Comparison of ENCODE assay signal across 8 cellular contexts in the genomic region with DNA sequence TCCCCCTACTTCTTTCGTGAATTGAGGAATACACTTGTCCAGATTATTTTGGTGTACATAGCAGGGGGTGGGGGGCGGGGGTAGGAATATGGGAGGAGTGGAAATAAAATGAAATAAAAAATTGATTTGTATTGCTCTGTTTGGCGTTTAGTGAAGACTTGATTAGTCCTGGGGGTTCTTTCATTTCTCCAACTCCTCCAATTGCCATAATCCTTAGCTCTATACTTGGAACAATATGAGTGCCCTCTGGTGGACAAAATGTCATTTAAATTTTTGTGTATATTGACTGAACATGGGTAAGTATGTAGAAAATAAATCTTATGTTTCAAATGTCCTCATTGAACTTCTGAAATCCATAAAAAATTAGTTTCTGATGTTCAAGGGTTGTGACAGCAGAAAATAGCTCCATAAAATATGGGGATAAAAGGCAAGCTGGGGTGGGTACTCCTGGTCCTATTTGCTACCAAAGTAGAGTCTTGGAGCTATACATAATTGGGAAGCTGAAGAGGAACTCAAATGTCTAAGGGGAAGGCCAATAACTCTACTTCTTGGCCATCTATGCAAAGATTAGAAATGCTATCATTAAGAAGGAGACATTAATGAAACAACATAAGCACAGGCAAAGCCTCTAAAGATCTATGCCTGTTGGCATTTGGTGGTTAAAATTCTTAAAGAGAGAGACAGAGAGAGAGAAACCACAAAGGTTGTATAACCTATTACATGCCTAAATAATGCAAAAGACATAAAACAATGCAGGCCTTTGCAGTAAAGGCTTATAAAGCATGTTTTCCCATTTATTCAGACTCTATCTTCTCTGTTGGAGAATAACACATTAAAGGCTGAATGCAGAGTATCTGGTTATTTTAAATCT.
A peak's percentile ranks its signal among the peaks of the same experiment; 100 is the strongest.
DNase-seq lines count a peak whose midpoint lies in the region; ATAC-seq, FAIRE-seq and TF ChIP-seq lines count a peak whose summit lies in the region.

No MANE protein-coding gene starts in this region.

- H3K23me2 ChIP-seq in H1 (ENCODE audit: low read depth, low read length): no peaks in the 10 kb centered on the region

- H3K4me3 ChIP-seq in AG09309 (ENCODE audit: control insufficient read depth, low read depth, low read length) (no peak overlapping the region), H1 (ENCODE audit: extremely low read depth in 1 of 4, insufficient read depth in 2 of 4, low read depth in 3 of 4, low read length in 4 of 4) (no peak overlapping the region), parathyroid adenoma (ENCODE audit: low read depth, low read length) (no peak overlapping the region)

- H3K27me3 ChIP-seq in H1 (replicated peaks in 1 of 4; ENCODE audit: control insufficient read depth in 3 of 4, extremely low read depth in 1 of 4, insufficient read depth in 3 of 4, low read length in 3 of 4) (no peaks in the 10 kb centered on the region), parathyroid adenoma (ENCODE audit: control insufficient read depth, insufficient read depth, low read length) (no peaks in the 10 kb centered on the region)

- H2AFZ ChIP-seq in H1 (ENCODE audit: low read length) (no peak overlapping the region), parathyroid adenoma (no peak overlapping the region)

- H2BK15ac ChIP-seq in H1 (ENCODE audit: low read length): no peak overlapping the region

- TF ChIP-seq POLR2A in H1 (IDR thresholded peaks at IDR 0.05; ENCODE audit: control extremely low read depth in 1 of 2, low read depth in 2 of 2, low read length in 2 of 2): no peak

- TF ChIP-seq EP300 in H1 (IDR thresholded peaks at IDR 0.05; ENCODE audit: borderline replicate concordance in 1 of 2, low read depth in 2 of 2, low read length in 2 of 2): no peak

- no peaks in the 10 kb centered on the region for H3K79me1 ChIP-seq in H1 (ENCODE audit: low read depth, low read length)

- H2AK5ac ChIP-seq in H1 (ENCODE audit: low read depth, low read length): no peak overlapping the region

- no peak overlapping the region for H2BK12ac ChIP-seq in H1 (ENCODE audit: low read depth, low read length)

- DNase-seq in AG09309 (ENCODE audit: low read depth) (peak; percentile 47), NCI-H460 (ENCODE audit: extremely low read depth, low read depth) (peak; percentile 30), H1 (ENCODE audit: low read depth in 1 of 2, low spot score in 2 of 2) (no peak), NCI-H1436 treated with DMSO at 0.1 percent for 48 hours (lab: John Stamatoyannopoulos, UW) (no peak), SIG-M5 treated with dmso at 0.1 percent for 504 hours (lab: John Stamatoyannopoulos, UW; ENCODE audit: unreplicated experiment) (no peak)

- H4K5ac ChIP-seq in H1 (ENCODE audit: insufficient read length, low read depth, low read length): no peak overlapping the region

- H4K91ac ChIP-seq in H1 (replicated peaks; ENCODE audit: insufficient read length, low read length): no peak overlapping the region

- H3K4ac ChIP-seq in H1 (replicated peaks; ENCODE audit: insufficient read length, low read depth, low read length): no peak overlapping the region

- no peak overlapping the region for H3K18ac ChIP-seq in H1 (ENCODE audit: extremely low read depth, low read length)

- no peaks in the 10 kb centered on the region for H4K20me1 ChIP-seq in H1 (replicated peaks in 1 of 2; ENCODE audit: control insufficient read depth in 1 of 2, insufficient read depth in 2 of 2, low read length in 2 of 2)

- no peak overlapping the region for H2BK120ac ChIP-seq in H1 (replicated peaks; ENCODE audit: low read depth, low read length)

- H3K27ac ChIP-seq in H1 (ENCODE audit: low read depth, low read length): no peak overlapping the region
- H3K27ac ChIP-seq in parathyroid adenoma: no peak overlapping the region

- no peak overlapping the region for H2BK20ac ChIP-seq in H1 (ENCODE audit: low read length)

- H3K4me2 ChIP-seq in H1 (ENCODE audit: insufficient read depth in 1 of 2, low read depth in 2 of 2, low read length in 2 of 2) (no peak overlapping the region), parathyroid adenoma (ENCODE audit: low read length) (no peak overlapping the region)

- H3K14ac ChIP-seq in H1 (ENCODE audit: insufficient read length): no peak overlapping the region

- H3K9me3 ChIP-seq in H1 (ENCODE audit: insufficient read depth in 2 of 2, low read depth in 1 of 2, low read length in 1 of 2) (peaks cover 7 to 12% of the 10 kb centered on the region in 2 experiments; a peak in 3 of 4 replicates), parathyroid adenoma (ENCODE audit: control insufficient read depth, low read length) (no peaks in the 10 kb centered on the region)

- H3K4me1 ChIP-seq in H1 (replicated peaks in 1 of 4; ENCODE audit: control insufficient read depth in 3 of 4, insufficient read depth in 4 of 4, low read length in 3 of 4) (no peaks in the 10 kb centered on the region), parathyroid adenoma (no peaks in the 10 kb centered on the region)

- no peak overlapping the region for H2BK5ac ChIP-seq in H1 (ENCODE audit: low read depth, low read length)

- POLR2A ChIA-PET in H1 (lab: Charles Lee; ENCODE audit: partially characterized antibody): interaction anchor here (0.7 to 1.3 kb wide), 2 partner anchors 38 to 831 kb away, joined by 3 read pairs; no protein-coding TSS in a partner anchor

- TF ChIP-seq CTCF in AG09309 (IDR thresholded peaks at IDR 0.05; ENCODE audit: control insufficient read depth, insufficient read depth, low read depth, low read length, missing control alignments) (no peak), H1 (IDR thresholded peaks at IDR 0.05; ENCODE audit: control extremely low read depth in 1 of 3, insufficient read depth in 1 of 3, low read depth in 1 of 3, low read length in 3 of 3) (peak in 1 of 3 experiments; percentile 35; a peak in 2 of 4 replicates), parathyroid adenoma (IDR thresholded peaks at IDR 0.05) (peak; percentile 18)

- H3K56ac ChIP-seq in H1 (replicated peaks; ENCODE audit: insufficient read length, low read depth, low read length): no peak overlapping the region

- H3K9ac ChIP-seq in H1 (replicated peaks in 1 of 4; ENCODE audit: extremely low read depth in 1 of 4, low read depth in 3 of 4, low read length in 3 of 4) (no peak overlapping the region), parathyroid adenoma (no peak overlapping the region)

- 63 to 100% methylated on average over 1 to 3 of the region's 3 CpGs for WGBS in H1 (ENCODE audit: extremely low coverage in 1 of 2, insufficient coverage in 1 of 2, insufficient read length in 1 of 2, insufficient replicate concordance in 2 of 2, low coverage in 1 of 2, low lambda C conversion rate in 2 of 2, missing lambda C conversion rate in 1 of 2), 2 experiments

- no peaks in the 10 kb centered on the region for H3K79me2 ChIP-seq in H1 (ENCODE audit: control insufficient read depth in 1 of 2, insufficient read depth in 2 of 2, low read length in 2 of 2)
- H3K79me2 ChIP-seq in parathyroid adenoma: no peaks in the 10 kb centered on the region

- no peak overlapping the region for H4K8ac ChIP-seq in H1 (ENCODE audit: extremely low read depth, insufficient read depth, low read length)

- no peak for FAIRE-seq in H1 (lab: Jason Lieb, UNC)

- CTCF ChIA-PET in H1 (lab: Charles Lee; ENCODE audit: partially characterized antibody): interaction anchor here (0.7 to 3.3 kb wide), 28 partner anchors 10 to 834 kb away, joined by 3 to 16 read pairs (median 3); a partner anchor contains a TSS

- H3K23ac ChIP-seq in H1 (ENCODE audit: insufficient read length): no peak overlapping the region

- H3K36me3 ChIP-seq in H1 (ENCODE audit: control insufficient read depth in 2 of 4, insufficient read depth in 4 of 4, low read length in 3 of 4): no peaks in the 10 kb centered on the region; a peak in 1 of 8 replicates
- H3K36me3 ChIP-seq in parathyroid adenoma (ENCODE audit: control insufficient read depth, insufficient read depth, low read length): no peaks in the 10 kb centered on the region

- ATAC-seq in GM21723 (IDR thresholded peaks at IDR 0.05; ENCODE audit: unreplicated experiment) (peak; percentile 55), HG02981 (IDR thresholded peaks at IDR 0.05; ENCODE audit: unreplicated experiment) (no peak)

- TF ChIP-seq RAD21 in H1 (IDR thresholded peaks at IDR 0.05 in 1 of 2, conservative IDR thresholded peaks at IDR 0.05 in 1 of 2; ENCODE audit: low read depth in 2 of 2, low read length in 2 of 2): peak; percentile 52 to 62

TF ChIP-seq in H1, 55 proteins besides CTCF, POLR2A, EP300 and RAD21 (continues in another document):
- TF ChIP-seq, protein P1, sequence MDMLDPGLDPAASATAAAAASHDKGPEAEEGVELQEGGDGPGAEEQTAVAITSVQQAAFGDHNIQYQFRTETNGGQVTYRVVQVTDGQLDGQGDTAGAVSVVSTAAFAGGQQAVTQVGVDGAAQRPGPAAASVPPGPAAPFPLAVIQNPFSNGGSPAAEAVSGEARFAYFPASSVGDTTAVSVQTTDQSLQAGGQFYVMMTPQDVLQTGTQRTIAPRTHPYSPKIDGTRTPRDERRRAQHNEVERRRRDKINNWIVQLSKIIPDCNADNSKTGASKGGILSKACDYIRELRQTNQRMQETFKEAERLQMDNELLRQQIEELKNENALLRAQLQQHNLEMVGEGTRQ (IDR thresholded peaks at IDR 0.05; ENCODE audit: low read length): no peak
- no peak for TF ChIP-seq GTF2F1 (IDR thresholded peaks at IDR 0.05; ENCODE audit: borderline replicate concordance, low read depth, low read length)
- TF ChIP-seq, protein P2, sequence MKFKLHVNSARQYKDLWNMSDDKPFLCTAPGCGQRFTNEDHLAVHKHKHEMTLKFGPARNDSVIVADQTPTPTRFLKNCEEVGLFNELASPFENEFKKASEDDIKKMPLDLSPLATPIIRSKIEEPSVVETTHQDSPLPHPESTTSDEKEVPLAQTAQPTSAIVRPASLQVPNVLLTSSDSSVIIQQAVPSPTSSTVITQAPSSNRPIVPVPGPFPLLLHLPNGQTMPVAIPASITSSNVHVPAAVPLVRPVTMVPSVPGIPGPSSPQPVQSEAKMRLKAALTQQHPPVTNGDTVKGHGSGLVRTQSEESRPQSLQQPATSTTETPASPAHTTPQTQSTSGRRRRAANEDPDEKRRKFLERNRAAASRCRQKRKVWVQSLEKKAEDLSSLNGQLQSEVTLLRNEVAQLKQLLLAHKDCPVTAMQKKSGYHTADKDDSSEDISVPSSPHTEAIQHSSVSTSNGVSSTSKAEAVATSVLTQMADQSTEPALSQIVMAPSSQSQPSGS (IDR thresholded peaks at IDR 0.05; ENCODE audit: low read length): no peak
- TF ChIP-seq, protein P3, sequence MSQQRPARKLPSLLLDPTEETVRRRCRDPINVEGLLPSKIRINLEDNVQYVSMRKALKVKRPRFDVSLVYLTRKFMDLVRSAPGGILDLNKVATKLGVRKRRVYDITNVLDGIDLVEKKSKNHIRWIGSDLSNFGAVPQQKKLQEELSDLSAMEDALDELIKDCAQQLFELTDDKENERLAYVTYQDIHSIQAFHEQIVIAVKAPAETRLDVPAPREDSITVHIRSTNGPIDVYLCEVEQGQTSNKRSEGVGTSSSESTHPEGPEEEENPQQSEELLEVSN (IDR thresholded peaks at IDR 0.05): no peak
- no peak for TF ChIP-seq BCL11A (IDR thresholded peaks at IDR 0.05; ENCODE audit: low read depth in 2 of 2, low read length in 2 of 2)
- TF ChIP-seq RNF2 (IDR thresholded peaks at IDR 0.05; ENCODE audit: borderline replicate concordance, low read depth, low read length, missing control alignments, poor library complexity, severe bottlenecking): no peak
- TF ChIP-seq POLR2AphosphoS5 (IDR thresholded peaks at IDR 0.05; ENCODE audit: low read depth, low read length): no peak
- no peak for TF ChIP-seq YY1 (IDR thresholded peaks at IDR 0.05; ENCODE audit: low read depth, low read length)

Comparison
In these comparisons a context has a peak if more than half of its experiments do, and no peak if none do; other contexts are left out.
1. DNase-seq: peak in AG09309 (single experiment) and NCI-H460 (single experiment); none in H1 (0 of 2), NCI-H1436 treated with DMSO at 0.1 percent for 48 hours (single experiment) and SIG-M5 treated with dmso at 0.1 percent for 504 hours (single experiment).